In the genomic region with DNA sequence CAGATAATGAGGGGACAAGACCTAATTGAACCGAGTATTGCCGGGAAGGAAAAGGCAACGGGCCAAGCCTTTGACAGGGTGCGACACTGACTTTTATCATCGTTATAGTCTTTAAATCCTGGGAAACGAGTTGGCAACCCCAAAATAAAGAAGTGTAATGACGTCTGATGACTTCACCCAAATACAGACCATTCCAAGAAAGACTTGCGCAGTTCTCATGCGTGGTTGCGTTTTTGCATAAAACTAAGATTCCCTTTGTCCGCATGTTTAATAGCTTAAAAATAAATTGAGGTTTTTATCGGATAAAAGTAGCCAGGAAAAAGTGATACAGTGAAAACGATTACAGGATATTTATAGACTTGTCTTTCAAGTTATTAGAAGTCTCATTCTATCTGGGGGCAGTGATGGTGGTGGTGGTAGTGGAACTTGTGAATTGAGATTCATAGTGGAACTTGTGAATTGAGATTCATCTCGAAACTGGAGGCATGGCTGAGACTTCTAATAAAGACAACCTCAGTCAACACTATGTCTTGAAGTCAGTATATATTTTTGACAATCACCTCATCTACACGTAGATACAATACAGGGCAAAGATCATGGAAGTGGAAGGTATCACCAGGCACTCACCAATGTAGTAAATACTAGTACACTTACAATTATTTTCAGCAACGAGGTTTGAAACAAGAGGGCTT, we compare ENCODE assay signal across 8 cellular contexts. TPM values are rescaled to one million over a fixed set of nuclear protein-coding genes. Genes with fewer than 3 reads are reported as not detected.
A peak's percentile ranks its signal among the peaks of the same experiment; 100 is the strongest.
DNase-seq lines count a peak whose midpoint lies in the region; ATAC-seq and TF ChIP-seq lines count a peak whose summit lies in the region.

No MANE protein-coding gene starts in this region.

- peak overlapping the region; percentile 96 for H3K4me3 Mint-ChIP-seq in activated naive CD4-positive, alpha-beta T cell treated with anti-CD3 and anti-CD28 coated beads, Interleukin-2, amount 10 ng/mL, durations not matched to agents 7 days and 5 days

- H3K27ac Mint-ChIP-seq in activated naive CD4-positive, alpha-beta T cell treated with anti-CD3 and anti-CD28 coated beads, Interleukin-2, amount 10 ng/mL, durations not matched to agents 7 days and 5 days: peak overlapping the region; percentile 99

- no peaks in the 10 kb centered on the region for H3K27me3 Mint-ChIP-seq in activated naive CD4-positive, alpha-beta T cell treated with anti-CD3 and anti-CD28 coated beads, Interleukin-2, amount 10 ng/mL, durations not matched to agents 7 days and 5 days

- H3K36me3 Mint-ChIP-seq in activated naive CD4-positive, alpha-beta T cell treated with anti-CD3 and anti-CD28 coated beads, Interleukin-2, amount 10 ng/mL, durations not matched to agents 7 days and 5 days: no peaks in the 10 kb centered on the region

- intact Hi-C loops in heart right ventricle (cut with DNase I) (loop anchor here in 7 of 10 donors (2.0 to 10.0 kb wide), 14 partner anchors 67 to 451 kb away; a partner anchor contains a TSS), cardiac septum (cut with DNase I) (loop anchor here (1.0 to 10.0 kb wide), 5 partner anchors 69 to 221 kb away; no protein-coding TSS in a partner anchor)

- peak overlapping the region; percentile 49 to 80 (median 70) for H3K4me3 ChIP-seq in heart right ventricle
- peak overlapping the region; percentile 95 for H3K4me3 ChIP-seq in iPS-15b (ENCODE audit: low read depth, low read length)

- no peak for TF ChIP-seq CTCF in heart right ventricle (IDR thresholded peaks at IDR 0.05)

- CTCF ChIA-PET in activated naive CD4-positive, alpha-beta T cell treated with anti-CD3 and anti-CD28 coated beads, Interleukin-2, amount 10 ng/mL, durations not matched to agents 7 days and 5 days (lab: Charles Lee): interaction anchor here (0.6 to 1.1 kb wide), 2 partner anchors 11 to 58 kb away, joined by 3 read pairs; no protein-coding TSS in a partner anchor

- H3K27me3 ChIP-seq in heart right ventricle: no peaks in the 10 kb centered on the region
- no peaks in the 10 kb centered on the region for H3K27me3 ChIP-seq in iPS-15b (ENCODE audit: control insufficient read depth, insufficient read depth, low read length)

- H3K9me3 ChIP-seq in heart right ventricle (no peaks in the 10 kb centered on the region), iPS-15b (ENCODE audit: control insufficient read depth, insufficient read depth, low read length) (no peaks in the 10 kb centered on the region)

- H3K9ac ChIP-seq in iPS-15b (ENCODE audit: low read depth, low read length): peak overlapping the region; percentile 91

- H3K4me1 ChIP-seq in heart right ventricle: peaks cover 0 to 37% (median 24%) of the 10 kb centered on the region in 9 donors
- peaks cover 4% of the 10 kb centered on the region for H3K4me1 ChIP-seq in iPS-15b (ENCODE audit: control insufficient read depth, insufficient read depth, low read length)

- H3K9me3 Mint-ChIP-seq in activated naive CD4-positive, alpha-beta T cell treated with anti-CD3 and anti-CD28 coated beads, Interleukin-2, amount 10 ng/mL, durations not matched to agents 7 days and 5 days: no peaks in the 10 kb centered on the region

- H3K36me3 ChIP-seq in heart right ventricle (peaks cover 0 to 21% (median 0%) of the 10 kb centered on the region in 9 donors), iPS-15b (ENCODE audit: control insufficient read depth, insufficient read depth, low read length) (no peaks in the 10 kb centered on the region)

- DNase-seq in heart right ventricle (peak in 1 of 2 donors; percentile 50), cardiac septum (ENCODE audit: low spot score) (no peak), NCI-H146 treated with DMSO at 0.1 percent for 48 hours (lab: John Stamatoyannopoulos, UW; ENCODE audit: unreplicated experiment) (no peak), SK-N-DZ (ENCODE audit: low spot score) (no peak)
- no peak for DNase-seq in activated naive CD4-positive, alpha-beta T cell treated with anti-CD3 and anti-CD28 coated beads, Interleukin-2, amount 10 ng/mL, durations not matched to agents 7 days and 5 days
- peak; percentile 70 for DNase-seq in stimulated activated CD4-positive, alpha-beta T cell treated with anti-CD3 and anti-CD28 coated beads, Interleukin-4, amount 100 ng/mL, for 24 hours

- H3K27ac ChIP-seq in heart right ventricle: peak overlapping the region; percentile 86 to 99 (median 96)

- ATAC-seq in heart right ventricle: peak in 1 of 8 donors; percentile 2
- peak; percentile 21 for ATAC-seq in HG03469 (IDR thresholded peaks at IDR 0.05; ENCODE audit: unreplicated experiment)

- peaks cover 34% of the 10 kb centered on the region for H3K4me1 Mint-ChIP-seq in activated naive CD4-positive, alpha-beta T cell treated with anti-CD3 and anti-CD28 coated beads, Interleukin-2, amount 10 ng/mL, durations not matched to agents 7 days and 5 days

- WGBS in heart right ventricle, 2 donors: 22 to 26% methylated on average over 16 of the region's 16 CpGs

RNA-seq across cellular contexts. Expression of a gene that starts 1.2 kb away (rescaled TPM):
- 100 to 1,000 TPM in 5 of 10 donors, 10 to 100 TPM in 5; 76.9 to 404 (median 100) TPM for total RNA-seq in heart right ventricle
- 10 to 100 TPM; 32.2 to 97.8 TPM for polyA plus RNA-seq in heart right ventricle
- 121 TPM for total RNA-seq in cardiac septum
- 36.8 and 37.4 TPM in 2 replicates for polyA plus RNA-seq in SK-N-DZ (2014; cell fraction: cytosol; rRNA removed)
- 28.8 and 30.8 TPM in 2 replicates for polyA plus RNA-seq in SK-N-DZ (2014; cell fraction: nucleus; rRNA removed)
